In genomic region chr3:42066516-42067181, GRCh38 we compare ENCODE assay signal across 8 cellular contexts. TPM values are rescaled to one million over a fixed set of nuclear protein-coding genes. Genes with fewer than 3 reads are reported as not detected.
DNase-seq lines count a peak whose midpoint lies in the region; ATAC-seq and TF ChIP-seq lines count a peak whose summit lies in the region.

No MANE protein-coding gene starts in this region.

- 43% methylated on average over 7 of the region's 7 CpGs for WGBS in smooth muscle cell (ENCODE audit: low lambda C conversion rate)

- peaks cover 34% of the 10 kb centered on the region for H3K4me1 ChIP-seq in cardiac muscle cell (ENCODE audit: low read depth)
- H3K4me1 ChIP-seq in smooth muscle cell (ENCODE audit: low read depth) = peaks cover 16% of the 10 kb centered on the region
- peaks cover 16% of the 10 kb centered on the region for H3K4me1 ChIP-seq in PC-9 (replicated peaks; ENCODE audit: insufficient read depth)

- peaks cover 46% of the 10 kb centered on the region for H3F3A ChIP-seq in smooth muscle cell (ENCODE audit: low read depth)
- peaks cover 7% of the 10 kb centered on the region for H3F3A ChIP-seq in PC-9 (ENCODE audit: insufficient read depth, low read depth)

- H3K9me2 ChIP-seq in PC-9 (ENCODE audit: insufficient read depth) = no peaks in the 10 kb centered on the region

- DNase-seq in RPMI8226 (peak; percentile 48), cardiac muscle cell (ENCODE audit: low read depth in 1 of 2, low spot score in 1 of 2) (peak in 1 of 2 donors; percentile 88), smooth muscle cell (lab: John Stamatoyannopoulos, UW; ENCODE audit: unreplicated experiment) (no peak), COR-L47 (lab: John Stamatoyannopoulos, UW) (no peak), PC-9 (no peak)

- H3K27ac ChIP-seq in cardiac muscle cell (peak overlapping the region; percentile 61), smooth muscle cell (ENCODE audit: low read depth) (peak overlapping the region; percentile 99), PC-9 (no peak overlapping the region)

- H3K4me2 ChIP-seq in smooth muscle cell = peak overlapping the region; percentile 76
- H3K4me2 ChIP-seq in PC-9 = no peak overlapping the region

- H4K20me1 ChIP-seq in smooth muscle cell (ENCODE audit: low read depth) (no peaks in the 10 kb centered on the region), PC-9 (ENCODE audit: insufficient read depth) (no peaks in the 10 kb centered on the region)

- H3K27me3 ChIP-seq in cardiac muscle cell = no peaks in the 10 kb centered on the region
- H3K27me3 ChIP-seq in smooth muscle cell (ENCODE audit: low read depth) = no peaks in the 10 kb centered on the region
- no peaks in the 10 kb centered on the region for H3K27me3 ChIP-seq in PC-9 (ENCODE audit: insufficient read depth, low read depth)

- H3K36me3 ChIP-seq in cardiac muscle cell (no peaks in the 10 kb centered on the region), smooth muscle cell (ENCODE audit: low read depth) (no peaks in the 10 kb centered on the region), PC-9 (ENCODE audit: low read depth) (no peaks in the 10 kb centered on the region)

- ATAC-seq in GM21360 (IDR thresholded peaks at IDR 0.05; ENCODE audit: unreplicated experiment) (peak; percentile 24), HG03457 (IDR thresholded peaks at IDR 0.05; ENCODE audit: unreplicated experiment) (no peak), HG03378 (IDR thresholded peaks at IDR 0.05; ENCODE audit: unreplicated experiment) (no peak)

- H3K9ac ChIP-seq in smooth muscle cell (ENCODE audit: low read depth) = peak overlapping the region; percentile 94

- no TSS peak for BruUV-seq in PC-9 (replicated peaks; lab: Mats Ljungman, UMichigan)

- H3K79me2 ChIP-seq in smooth muscle cell (ENCODE audit: low read depth) = peaks cover 39% of the 10 kb centered on the region
- no peaks in the 10 kb centered on the region for H3K79me2 ChIP-seq in PC-9 (ENCODE audit: low read depth)

- CTCF ChIA-PET in PC-9 (lab: Charles Lee) = no interaction called here

- H3K4me3 ChIP-seq in cardiac muscle cell (no peak overlapping the region), smooth muscle cell (peak overlapping the region; percentile 21), PC-9 (no peak overlapping the region)

- TF ChIP-seq CTCF in cardiac muscle cell (IDR thresholded peaks at IDR 0.05; ENCODE audit: low read depth, low read length) (no peak), smooth muscle cell (IDR thresholded peaks at IDR 0.05; ENCODE audit: borderline replicate concordance, insufficient read depth, poor library complexity, severe bottlenecking) (no peak), PC-9 (conservative IDR thresholded peaks at IDR 0.05) (no peak)

- no peaks in the 10 kb centered on the region for H3K9me3 ChIP-seq in cardiac muscle cell (ENCODE audit: low read depth)
- H3K9me3 ChIP-seq in smooth muscle cell (replicated peaks; ENCODE audit: low read depth) = no peaks in the 10 kb centered on the region
- H3K9me3 ChIP-seq in PC-9 (ENCODE audit: insufficient read depth, low read depth) = no peaks in the 10 kb centered on the region

- intact Hi-C loops in PC-9 (cut with micrococcal nuclease; ENCODE audit: unreplicated experiment) = no loop called here

- POLR2A ChIA-PET in PC-9 (lab: Charles Lee; ENCODE audit: unreplicated experiment) = no interaction called here

- H2AFZ ChIP-seq in smooth muscle cell (ENCODE audit: low read depth) (no peak overlapping the region), PC-9 (no peak overlapping the region)

RNA-seq across cellular contexts. Expression of gene TRAK1, which starts 24.5 kb away (rescaled TPM):
- 66.4 and 74.5 TPM in 2 replicates for total RNA-seq in cardiac muscle cell
- polyA plus RNA-seq in cardiac muscle cell = 28.6 and 37.3 TPM in 2 replicates
- total RNA-seq in smooth muscle cell = 13.7 and 16.3 TPM in 2 replicates
- 8.7 and 13.9 TPM in 2 replicates for polyA plus RNA-seq in smooth muscle cell
- 43.4 and 46.8 TPM in 2 replicates for total RNA-seq in PC-9 (2021)
